ENCODE assay signal across 1 cellular context in the genomic region with DNA sequence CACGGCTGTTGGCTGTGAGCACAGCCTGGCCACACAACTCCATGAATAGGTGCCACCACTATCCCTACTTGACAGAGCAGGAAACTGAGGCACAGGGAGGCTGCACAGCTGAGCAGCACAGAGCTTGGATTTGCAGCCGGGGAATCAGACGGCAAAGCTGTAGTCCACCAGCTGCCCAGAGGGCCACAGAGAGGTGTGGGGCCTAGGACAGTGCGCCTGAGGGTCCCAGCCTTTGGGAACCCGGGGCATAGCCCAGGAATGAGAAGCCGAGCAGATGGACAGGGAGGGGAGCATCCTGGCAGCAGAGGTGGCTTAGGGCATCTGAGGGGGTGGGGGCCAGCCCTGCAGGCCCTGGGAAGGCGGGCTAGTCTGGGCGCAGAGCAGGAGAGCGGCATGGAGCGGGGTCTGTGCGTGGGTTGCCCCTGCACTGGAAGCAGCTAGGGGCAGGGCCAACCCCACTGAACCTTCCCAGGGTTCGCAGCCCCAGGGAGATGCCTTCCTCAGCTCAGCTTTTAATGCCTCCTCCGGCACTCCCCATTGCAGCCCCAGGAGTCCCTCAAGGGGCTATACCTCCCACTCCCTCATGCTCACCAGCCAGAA.
TF ChIP-seq lines count a peak whose summit lies in the region.

No MANE protein-coding gene starts in this region.

TF ChIP-seq in IMR-90, 13 proteins besides CTCF, POLR2A, EP300 and RAD21 (continued from another document):
- TF ChIP-seq NFE2L2 (IDR thresholded peaks at IDR 0.05; ENCODE audit: low read depth, low read length): no peak
- TF ChIP-seq FOS (IDR thresholded peaks at IDR 0.05; ENCODE audit: low read depth, low read length): no peak
- TF ChIP-seq, protein P1, sequence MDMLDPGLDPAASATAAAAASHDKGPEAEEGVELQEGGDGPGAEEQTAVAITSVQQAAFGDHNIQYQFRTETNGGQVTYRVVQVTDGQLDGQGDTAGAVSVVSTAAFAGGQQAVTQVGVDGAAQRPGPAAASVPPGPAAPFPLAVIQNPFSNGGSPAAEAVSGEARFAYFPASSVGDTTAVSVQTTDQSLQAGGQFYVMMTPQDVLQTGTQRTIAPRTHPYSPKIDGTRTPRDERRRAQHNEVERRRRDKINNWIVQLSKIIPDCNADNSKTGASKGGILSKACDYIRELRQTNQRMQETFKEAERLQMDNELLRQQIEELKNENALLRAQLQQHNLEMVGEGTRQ (IDR thresholded peaks at IDR 0.05; ENCODE audit: low read depth, low read length): no peak
- no peak for TF ChIP-seq BHLHE40 (IDR thresholded peaks at IDR 0.05; ENCODE audit: low read depth, low read length)
- no peak for TF ChIP-seq MAZ (IDR thresholded peaks at IDR 0.05; ENCODE audit: borderline replicate concordance, low read depth, low read length)
- no peak for TF ChIP-seq MAFK (IDR thresholded peaks at IDR 0.05; ENCODE audit: low read depth, low read length)
- TF ChIP-seq ELK1 (IDR thresholded peaks at IDR 0.05; ENCODE audit: borderline replicate concordance, low read depth, low read length): no peak
- no peak for TF ChIP-seq MXI1 (IDR thresholded peaks at IDR 0.05; ENCODE audit: borderline replicate concordance, low read depth, low read length)
- TF ChIP-seq CEBPB (IDR thresholded peaks at IDR 0.05; ENCODE audit: low read depth, low read length): no peak
